8 cellular contexts compared by ENCODE assay signal in the genomic region with DNA sequence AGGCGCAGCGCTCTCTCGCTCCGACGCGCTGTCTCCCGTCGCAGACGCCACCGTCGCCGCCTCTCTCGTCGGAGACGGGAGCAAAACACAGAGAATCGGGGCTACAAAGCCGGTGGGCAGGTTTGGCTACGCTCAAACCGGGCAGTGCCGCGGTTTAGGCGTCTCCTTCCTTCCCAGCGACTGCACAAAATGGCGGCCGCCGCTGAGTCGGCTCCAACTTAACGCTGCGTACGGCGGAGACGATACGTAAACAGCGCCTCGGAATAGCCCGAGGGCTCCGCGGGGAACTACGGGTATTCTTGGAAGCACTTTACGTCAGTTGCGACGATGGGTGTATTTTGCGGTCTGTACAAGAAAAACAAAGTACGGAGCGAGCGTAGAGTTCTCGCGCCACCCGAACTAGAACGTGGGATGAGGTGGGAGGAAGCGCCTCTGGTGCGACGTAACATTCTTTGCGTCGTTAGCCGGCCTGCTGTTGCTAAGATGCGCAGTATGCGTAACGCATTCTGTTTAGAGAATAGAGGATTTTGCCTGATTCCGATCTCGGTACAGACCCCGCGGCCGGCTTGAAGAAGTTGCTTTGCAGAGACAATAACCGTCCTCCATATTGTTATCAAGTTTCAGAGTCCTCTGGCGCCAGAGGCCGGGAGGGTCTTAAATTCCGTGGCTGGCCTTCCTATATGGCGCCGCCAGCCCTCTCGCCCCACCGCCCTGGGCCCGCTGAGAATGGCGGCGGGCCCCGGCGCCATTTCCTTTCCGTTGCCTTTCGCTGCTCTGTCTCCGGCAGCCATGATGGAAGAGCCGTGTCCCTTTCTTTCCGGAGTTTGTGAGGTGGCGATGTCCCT. TPM values are rescaled to one million over a fixed set of nuclear protein-coding genes. Genes with fewer than 3 reads are reported as not detected.
DNase-seq lines count a peak whose midpoint lies in the region; FAIRE-seq and TF ChIP-seq lines count a peak whose summit lies in the region.

A gene (minus strand): TSS at position 194 of the 845 bp plus-strand sequence.

- peaks cover 3% of the 10 kb centered on the region for H3K79me1 ChIP-seq in neuronal stem cell (ENCODE audit: low read depth, low read length)

- H3K4me1 Mint-ChIP-seq in activated naive CD4-positive, alpha-beta T cell treated with anti-CD3 and anti-CD28 coated beads for 36 hours (ENCODE audit: low read depth): peaks cover 36% of the 10 kb centered on the region

- H3K36me3 ChIP-seq in neuronal stem cell (replicated peaks in 1 of 2; ENCODE audit: control insufficient read depth in 2 of 2, insufficient read depth in 2 of 2, low read length in 2 of 2): peaks cover 4 to 40% of the 10 kb centered on the region in 2 donors

- no peak for FAIRE-seq in frontal cortex (lab: Jason Lieb, UNC)

- peak within 1 kb of the TSS; percentile 100 for H3K27ac Mint-ChIP-seq in activated naive CD4-positive, alpha-beta T cell treated with anti-CD3 and anti-CD28 coated beads for 36 hours

- intact Hi-C loops in activated naive CD4-positive, alpha-beta T cell treated with anti-CD3 and anti-CD28 coated beads for 36 hours (cut with micrococcal nuclease): loop anchor here (1.0 to 5.0 kb wide), 5 partner anchors 26 to 662 kb away; a partner anchor contains a TSS

- DNase-seq in GM03348 (ENCODE audit: low spot score) (peak; percentile 94), HFF-Myc (ENCODE audit: extremely low read depth, low read depth) (peak; percentile 92), NAMALWA (ENCODE audit: low spot score) (peak; percentile 99), SK-N-DZ (ENCODE audit: low spot score) (peak; percentile 97), frontal cortex (ENCODE audit: low spot score in 2 of 2) (peak; percentile 88 to 93), neuronal stem cell (ENCODE audit: low spot score) (peak; percentile 97)
- DNase-seq in activated naive CD4-positive, alpha-beta T cell treated with anti-CD3 and anti-CD28 coated beads for 36 hours: peak; percentile 97

- H3K9me3 ChIP-seq in neuronal stem cell (replicated peaks in 1 of 2; ENCODE audit: control insufficient read depth in 2 of 2, insufficient read depth in 1 of 2, low read depth in 1 of 2, low read length in 2 of 2): no peaks in the 10 kb centered on the region

- H3K4me1 ChIP-seq in neuronal stem cell (ENCODE audit: control insufficient read depth in 2 of 2, insufficient read depth in 1 of 2, low read depth in 1 of 2, low read length in 2 of 2): peaks cover 8 to 12% of the 10 kb centered on the region in 2 donors

- H2AFZ ChIP-seq in neuronal stem cell (ENCODE audit: low read length): peak within 1 kb of the TSS; percentile 91

- H3K9ac ChIP-seq in neuronal stem cell (ENCODE audit: low read depth, low read length, poor library complexity): peak within 1 kb of the TSS; percentile 100

- peak within 1 kb of the TSS; percentile 95 for H3K4ac ChIP-seq in neuronal stem cell (ENCODE audit: low read length)

- H3K4me2 ChIP-seq in neuronal stem cell (ENCODE audit: insufficient read depth, low read length, poor library complexity, severe bottlenecking): peak within 1 kb of the TSS; percentile 65

- peak within 1 kb of the TSS; percentile 100 for H3K18ac ChIP-seq in neuronal stem cell (ENCODE audit: low read length)

- H2BK12ac ChIP-seq in neuronal stem cell (ENCODE audit: low read length): no peak within 1 kb of the TSS

- H3K9me3 Mint-ChIP-seq in activated naive CD4-positive, alpha-beta T cell treated with anti-CD3 and anti-CD28 coated beads for 36 hours: no peaks in the 10 kb centered on the region

- H3K36me3 Mint-ChIP-seq in activated naive CD4-positive, alpha-beta T cell treated with anti-CD3 and anti-CD28 coated beads for 36 hours (ENCODE audit: low read depth): peaks cover 45% of the 10 kb centered on the region

- H2AK5ac ChIP-seq in neuronal stem cell (ENCODE audit: low read depth, low read length): peak within 1 kb of the TSS; percentile 100

- no peaks in the 10 kb centered on the region for H3K27me3 Mint-ChIP-seq in activated naive CD4-positive, alpha-beta T cell treated with anti-CD3 and anti-CD28 coated beads for 36 hours (ENCODE audit: low read depth)

- peak within 1 kb of the TSS; percentile 99 for H3K27ac ChIP-seq in neuronal stem cell (replicated peaks; ENCODE audit: low read length)

- H3K23ac ChIP-seq in neuronal stem cell (ENCODE audit: low read depth, low read length, poor library complexity): peak within 1 kb of the TSS; percentile 99

- WGBS in neuronal stem cell (ENCODE audit: extremely low coverage in 2 of 2, insufficient read length in 2 of 2, insufficient replicate concordance in 1 of 2), 2 donors: no CpG with 5 or more reads among the region's 83 CpGs

- H3K27me3 ChIP-seq in neuronal stem cell (ENCODE audit: control insufficient read depth in 3 of 3, insufficient read depth in 3 of 3, low read depth in 1 of 3, low read length in 3 of 3): no peaks in the 10 kb centered on the region

- H2BK120ac ChIP-seq in neuronal stem cell (ENCODE audit: low read depth, low read length): peak within 1 kb of the TSS; percentile 99

- H4K91ac ChIP-seq in neuronal stem cell (ENCODE audit: low read depth, low read length, poor library complexity): peak within 1 kb of the TSS; percentile 100

- H3K4me3 Mint-ChIP-seq in activated naive CD4-positive, alpha-beta T cell treated with anti-CD3 and anti-CD28 coated beads for 36 hours: peak within 1 kb of the TSS; percentile 98

- TF ChIP-seq CTCF in HFF-Myc (IDR thresholded peaks at IDR 0.05; ENCODE audit: low read depth, low read length, missing control alignments): no peak
- TF ChIP-seq CTCF in subcutaneous adipose tissue (IDR thresholded peaks at IDR 0.05; ENCODE audit: low read depth): no peak

- H2BK15ac ChIP-seq in neuronal stem cell (ENCODE audit: low read length): peak within 1 kb of the TSS; percentile 93

- CTCF ChIA-PET in activated naive CD4-positive, alpha-beta T cell treated with anti-CD3 and anti-CD28 coated beads for 36 hours (lab: Charles Lee): no interaction called here

- H3K4me3 ChIP-seq in HFF-Myc (replicated peaks; ENCODE audit: low read depth, low read length) (peak within 1 kb of the TSS; percentile 94), neuronal stem cell (ENCODE audit: low read length in 2 of 2) (peak within 1 kb of the TSS; percentile 95 to 96)

- H2BK5ac ChIP-seq in neuronal stem cell (ENCODE audit: low read length): peak within 1 kb of the TSS; percentile 100

- peak within 1 kb of the TSS; percentile 100 for H4K8ac ChIP-seq in neuronal stem cell (ENCODE audit: low read depth, low read length)

- H3K14ac ChIP-seq in neuronal stem cell (ENCODE audit: low read length): peak within 1 kb of the TSS; percentile 100

RNA-seq across cellular contexts. Expression of the gene that starts here (rescaled TPM):
- polyA plus RNA-seq in SK-N-DZ (2014; cell fraction: cytosol; rRNA removed): 407 and 486 TPM in 2 replicates
- 996 and 1,586 TPM in 2 replicates for polyA plus RNA-seq in SK-N-DZ (2014; cell fraction: nucleus; rRNA removed)
- 100 to 1,000 TPM; 319 to 341 TPM for total RNA-seq in activated naive CD4-positive, alpha-beta T cell treated with anti-CD3 and anti-CD28 coated beads for 36 hours
- total RNA-seq in frontal cortex: 662 TPM
- polyA plus RNA-seq in neuronal stem cell (2013, experiment 1 of 2): 260 TPM
- 263 TPM for polyA plus RNA-seq in neuronal stem cell (2013, experiment 2 of 2)
- total RNA-seq in subcutaneous adipose tissue: 100 to 1,000 TPM; 390 to 637 (median 507) TPM

Comparison
In these comparisons a context has a peak if more than half of its experiments do, and no peak if none do; other contexts are left out.
1. Peak in every context shown above with its lines: DNase-seq, H3K4me3 ChIP-seq and H3K27ac ChIP-seq.